ENCODE assay signal across 28 cellular contexts in the genomic region with DNA sequence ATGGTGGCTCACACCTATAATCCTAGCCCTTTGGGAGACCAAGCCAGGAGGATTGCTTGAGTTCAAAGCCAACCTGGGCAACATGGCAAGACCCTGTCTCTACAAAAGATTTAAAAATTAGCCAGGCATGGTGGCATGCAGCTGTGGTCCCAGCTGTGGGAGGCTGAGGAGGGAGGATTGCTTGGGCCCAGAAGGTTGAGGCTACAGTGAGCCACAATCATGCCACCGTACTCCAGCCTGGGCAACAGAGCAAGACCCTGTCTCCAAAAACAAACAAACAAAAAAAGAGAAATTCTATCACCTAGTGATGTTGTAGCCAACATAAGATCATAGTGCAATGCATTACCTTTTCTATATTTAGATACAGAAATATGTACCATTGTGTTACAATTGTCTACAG.
"Had no signal": no experiment of that assay in that cellular context is flagged by ENCODE, and none has a peak within 500 bp of the region (broad histone marks: within the 10 kb centered on the region; RNA-seq: fewer than 3 reads in every experiment).

No MANE protein-coding gene starts in this region.

- DNase-seq: naive thymus-derived CD8-positive, alpha-beta T cell; nephron progenitor cell; nucleus accumbens; pancreas; psoas muscle; right cardiac atrium; spleen; stimulated activated CD4-positive, alpha-beta T cell treated with anti-CD3 and anti-CD28 coated beads, Interleukin-12 subunit alpha, Interleukin-12 subunit beta, amount 100 ng/mL, for 4 hours; stimulated activated CD4-positive, alpha-beta T cell treated with anti-CD3 and anti-CD28 coated beads, Interleukin-1b, Interleukin-23, amount 100 ng/mL, for 48 hours; stimulated activated CD4-positive, alpha-beta T cell treated with anti-CD3 and anti-CD28 coated beads, Interleukin-4, amount 100 ng/mL, for 1 hour; stimulated activated CD4-positive, alpha-beta T cell treated with anti-CD3 and anti-CD28 coated beads, Interleukin-4, amount 100 ng/mL, for 4 hours; stimulated activated CD8-positive, alpha-beta memory T cell treated with anti-CD3 and anti-CD28 coated beads, Interleukin-4, amount 100 ng/mL, for 48 hours; stimulated activated naive CD4-positive, alpha-beta T cell treated with Interleukin-2 at 50 U/mL for 16 hours; stomach; thyroid gland; trophoblast cell; upper lobe of left lung had no signal

- H3K4me1 ChIP-seq: pancreas, spleen had no signal

- H3K9me3 Mint-ChIP-seq: naive thymus-derived CD8-positive, alpha-beta T cell; natural killer cell treated with Interleukin-12 subunit alpha and Interleukin-12 subunit beta and Interleukin-15 and Interleukin-18, amount 100 ng/mL, for 72 hours; nephron progenitor cell; neural crest cell; stimulated activated memory B cell treated with anti-CD40 and anti-IgM and Interleukin-4, amounts not matched to agents 10 μg/mL and 1 μg/mL and 100 μg/mL, for 72 hours; stimulated activated naive CD8-positive, alpha-beta T cell treated with anti-CD3 and anti-CD28 coated beads, Interleukin-15, Interleukin-2, amounts not matched to agents 100 ng/mL and 50 ng/mL, for 24 hours had no signal

- H3K9me3 ChIP-seq: neutrophil, pancreas, psoas muscle, spleen, stomach, thoracic aorta, thyroid gland, tibial nerve, upper lobe of left lung, vagina had no signal

- H3K27me3 Mint-ChIP-seq: naive thymus-derived CD8-positive, alpha-beta T cell; progenitor cell of endocrine pancreas; stimulated activated memory B cell treated with anti-CD40 and anti-IgM and Interleukin-4, amounts not matched to agents 10 μg/mL and 1 μg/mL and 100 μg/mL, for 72 hours had no signal

- H3K36me3 ChIP-seq: neutrophil, pancreas, spleen, stomach, thoracic aorta, thyroid gland, tibial nerve, upper lobe of left lung, vagina had no signal

- H3K4me3 Mint-ChIP-seq: naive thymus-derived CD8-positive, alpha-beta T cell; natural killer cell treated with Interleukin-12 subunit alpha and Interleukin-12 subunit beta and Interleukin-15 and Interleukin-18, amount 100 ng/mL, for 72 hours; nephron progenitor cell; neural crest cell; stimulated activated memory B cell treated with anti-CD40 and anti-IgM and Interleukin-4, amounts not matched to agents 10 μg/mL and 1 μg/mL and 100 μg/mL, for 72 hours; stimulated activated naive CD8-positive, alpha-beta T cell treated with anti-CD3 and anti-CD28 coated beads, Interleukin-15, Interleukin-2, amounts not matched to agents 100 ng/mL and 50 ng/mL, for 24 hours had no signal

- H3K27ac ChIP-seq: neutrophil, pancreas, skin epidermis, stomach, thoracic aorta, thyroid gland, tibial nerve, upper lobe of left lung, vagina had no signal

- H3K36me3 Mint-ChIP-seq: naive thymus-derived CD8-positive, alpha-beta T cell; natural killer cell treated with Interleukin-12 subunit alpha and Interleukin-12 subunit beta and Interleukin-15 and Interleukin-18, amount 100 ng/mL, for 72 hours; stimulated activated memory B cell treated with anti-CD40 and anti-IgM and Interleukin-4, amounts not matched to agents 10 μg/mL and 1 μg/mL and 100 μg/mL, for 72 hours had no signal

- ATAC-seq: naive thymus-derived CD8-positive, alpha-beta T cell; natural killer cell treated with Interleukin-12 subunit alpha and Interleukin-12 subunit beta and Interleukin-15 and Interleukin-18, amount 100 ng/mL, for 72 hours; stimulated activated memory B cell treated with anti-CD40 and anti-IgM and Interleukin-4, amounts not matched to agents 10 μg/mL and 1 μg/mL and 100 μg/mL, for 72 hours had no signal

- H3K4me3 ChIP-seq: pancreas, psoas muscle, skin epidermis, smooth muscle cell, spleen, stomach, thoracic aorta, thyroid gland, tibial nerve, upper lobe of left lung, vagina had no signal

- H3K27ac Mint-ChIP-seq: natural killer cell treated with Interleukin-12 subunit alpha and Interleukin-12 subunit beta and Interleukin-15 and Interleukin-18, amount 100 ng/mL, for 72 hours; nephron progenitor cell; progenitor cell of endocrine pancreas; stimulated activated memory B cell treated with anti-CD40 and anti-IgM and Interleukin-4, amounts not matched to agents 10 μg/mL and 1 μg/mL and 100 μg/mL, for 72 hours; stimulated activated naive CD8-positive, alpha-beta T cell treated with anti-CD3 and anti-CD28 coated beads, Interleukin-15, Interleukin-2, amounts not matched to agents 100 ng/mL and 50 ng/mL, for 24 hours had no signal

- H3K27me3 ChIP-seq: pancreas, spleen, stomach, thyroid gland, tibial nerve, upper lobe of left lung, vagina had no signal
